In genomic region chr17:50546701-50547034, GRCh38 we compare ENCODE assay signal across 8 cellular contexts. TPM values are rescaled to one million over a fixed set of nuclear protein-coding genes. Genes with fewer than 3 reads are reported as not detected.
A peak's percentile ranks its signal among the peaks of the same experiment; 100 is the strongest.
DNase-seq lines count a peak whose midpoint lies in the region; ATAC-seq and TF ChIP-seq lines count a peak whose summit lies in the region.

No MANE protein-coding gene starts in this region.

- TF ChIP-seq POLR2A in transverse colon (IDR thresholded peaks at IDR 0.05), result no peak

- in situ Hi-C loops in transverse colon (cut with MboI; ENCODE audit: low pct_ligation_motif_present in 1 of 4, low pct_unique_long_range_greater_than_20kb in 1 of 4, low sequenced_read_pairs in 3 of 4), result loop anchor here (10.0 to 25.0 kb wide), 7 partner anchors 62 to 416 kb away; partner anchors contain the start of gene WFIKKN2 (in 2 of the 4)

- H3K36me3 ChIP-seq in adipocyte (ENCODE audit: control insufficient read depth, insufficient read depth, low read length, severe bottlenecking), result no peaks in the 10 kb centered on the region
- H3K36me3 ChIP-seq in transverse colon, result no peaks in the 10 kb centered on the region

- H3K27me3 ChIP-seq in adipocyte (replicated peaks; ENCODE audit: control insufficient read depth, insufficient read depth, low read length) (peaks cover 4% of the 10 kb centered on the region), mononuclear cell (ENCODE audit: insufficient read depth, low read length) (no peaks in the 10 kb centered on the region), transverse colon (no peaks in the 10 kb centered on the region)

- H3K4me1 ChIP-seq in adipocyte (ENCODE audit: control insufficient read depth, insufficient read depth, low read length) (peaks cover 17% of the 10 kb centered on the region), mononuclear cell (ENCODE audit: insufficient read depth, low read length) (peaks cover 24% of the 10 kb centered on the region), transverse colon (peaks cover 12 to 48% (median 37%) of the 10 kb centered on the region in 4 donors)

- no peak for ATAC-seq in GM18861 (IDR thresholded peaks at IDR 0.05; ENCODE audit: unreplicated experiment)

- H3K36me3 Mint-ChIP-seq in activated naive CD4-positive, alpha-beta T cell treated with anti-CD3 and anti-CD28 coated beads, Interleukin-2, amount 50 U/mL, for 24 hours, result no peaks in the 10 kb centered on the region

- TF ChIP-seq CTCF in transverse colon (IDR thresholded peaks at IDR 0.05), result no peak

- WGBS in transverse colon (ENCODE audit: low coverage in 1 of 2), 2 donors, result 49% methylated on average over 4 of the region's 4 CpGs; no CpG with 5 or more reads in 1 of the 2 donors

- H3K9ac ChIP-seq in adipocyte (ENCODE audit: low read length), result peak overlapping the region; percentile 92

- intact Hi-C loops in transverse colon (cut with DNase I; ENCODE audit: low total_unique reads), result loop anchor here (5.0 to 10.0 kb wide), 3 partner anchors 62 to 296 kb away; no protein-coding TSS in a partner anchor

- H3K9me3 ChIP-seq in adipocyte (ENCODE audit: control insufficient read depth, low read length) (no peaks in the 10 kb centered on the region), mononuclear cell (ENCODE audit: low read depth, low read length) (no peaks in the 10 kb centered on the region), transverse colon (no peaks in the 10 kb centered on the region)

- no peak for DNase-seq in activated naive CD4-positive, alpha-beta T cell treated with Interleukin-2 at 50 U/mL for 16 hours
- DNase-seq in adipocyte (ENCODE audit: low read depth) (no peak), transverse colon (no peak), NCI-H187 (lab: John Stamatoyannopoulos, UW) (no peak)
- DNase-seq in activated CD4-positive, alpha-beta T cell treated with anti-CD3 and anti-CD28 coated beads, Interleukin-2, amount 50 U/mL, for 4 hours, result no peak

- H3K27ac ChIP-seq in transverse colon, result peak overlapping the region; percentile 85 to 91 (median 90)

- H3K27ac Mint-ChIP-seq in activated naive CD4-positive, alpha-beta T cell treated with anti-CD3 and anti-CD28 coated beads, Interleukin-2, amount 50 U/mL, for 24 hours, result no peak overlapping the region

- H3K4me1 Mint-ChIP-seq in activated naive CD4-positive, alpha-beta T cell treated with anti-CD3 and anti-CD28 coated beads, Interleukin-2, amount 50 U/mL, for 24 hours, result peaks cover 24% of the 10 kb centered on the region

- H3K27me3 Mint-ChIP-seq in activated naive CD4-positive, alpha-beta T cell treated with anti-CD3 and anti-CD28 coated beads, Interleukin-2, amount 50 U/mL, for 24 hours, result peaks cover 5% of the 10 kb centered on the region

- TF ChIP-seq EP300 in transverse colon (IDR thresholded peaks at IDR 0.05; ENCODE audit: low read depth), result no peak

- H3K9me3 Mint-ChIP-seq in activated naive CD4-positive, alpha-beta T cell treated with anti-CD3 and anti-CD28 coated beads, Interleukin-2, amount 50 U/mL, for 24 hours, result no peaks in the 10 kb centered on the region

- H3K4me3 ChIP-seq in adipocyte (ENCODE audit: low read length), result no peak overlapping the region
- peak overlapping the region; percentile 38 for H3K4me3 ChIP-seq in mononuclear cell (ENCODE audit: low read length)
- peak overlapping the region in 3 of 4 donors; percentile 48 to 65 (median 63) for H3K4me3 ChIP-seq in transverse colon

- H3K4me3 Mint-ChIP-seq in activated naive CD4-positive, alpha-beta T cell treated with anti-CD3 and anti-CD28 coated beads, Interleukin-2, amount 50 U/mL, for 24 hours, result peak overlapping the region; percentile 26

RNA-seq across cellular contexts. Expression of gene SPATA20, which starts 0.3 kb away (rescaled TPM):
- total RNA-seq in mononuclear cell, result 18.9 TPM
- total RNA-seq in transverse colon, result 100 to 1,000 TPM; 116 to 437 (median 228) TPM

RNA-seq across cellular contexts. Expression of gene CACNA1G, which starts 13.8 kb away (rescaled TPM):
- total RNA-seq in mononuclear cell (under 0.01 TPM), transverse colon (under 1 TPM in 1 of 4 donors, not detected in 3; 0.14 TPM)

RNA-seq across cellular contexts. Expression of gene EPN3, which starts 14.1 kb away (rescaled TPM):
- total RNA-seq in mononuclear cell (not detected), transverse colon (10 to 100 TPM; 19.2 to 95.7 (median 57.4) TPM)

RNA-seq across cellular contexts. Expression of gene MYCBPAP, which starts 38.4 kb away (rescaled TPM):
- total RNA-seq in mononuclear cell (0.73 TPM), transverse colon (1 to 10 TPM in 2 of 4 donors, under 1 TPM in 1, not detected in 1; 0.64 to 3.7 (median 2.7) TPM)

Comparison
In these comparisons a context has a peak if more than half of its experiments do, and no peak if none do; other contexts are left out.
1. RNA of gene EPN3, which starts 14.1 kb away (total RNA-seq): 19.2 to 95.7 TPM in transverse colon; not detected in mononuclear cell (single experiment); every median in the first group is over 10 times any median in the second.